Comparison of ENCODE assay signal across 12 cellular contexts in genomic region chr3:27758083-27758482, GRCh38. TPM values are rescaled to one million over a fixed set of nuclear protein-coding genes. Genes with fewer than 3 reads are reported as not detected.
DNase-seq lines count a peak whose midpoint lies in the region; ATAC-seq, FAIRE-seq and TF ChIP-seq lines count a peak whose summit lies in the region.
"Had no signal": no experiment of that assay in that cellular context is flagged by ENCODE, and none has a peak within 500 bp of the region (broad histone marks: within the 10 kb centered on the region; RNA-seq: fewer than 3 reads in every experiment).

No MANE protein-coding gene starts in this region.

- peak overlapping the region; percentile 25; the same call in 1 of the 3 replicates for H3K4me2 ChIP-seq in A549
- H3K4me2 ChIP-seq in GM23248 (ENCODE audit: unreplicated experiment) = no peak overlapping the region

- DNase-seq in A549 (ENCODE audit: low read depth in 1 of 2, low spot score in 1 of 2) = peak; percentile 48 to 62
- DNase-seq in GM23248 = peak; percentile 92
- peak; percentile 28 to 39 for DNase-seq in activated T-cell treated with anti-CD3 and anti-CD28 coated beads, Interleukin-2, amount 50 U/mL, for 48 hours
- peak; percentile 34 for DNase-seq in hepatic stellate cell (ENCODE audit: low spot score)
- no peak for DNase-seq in spleen
- DNase-seq in HEK293T (ENCODE audit: extremely low spot score) = no peak
- DNase-seq: activated CD4-positive, alpha-beta T cell treated with anti-CD3 and anti-CD28 coated beads, Interleukin-2, amount 50 U/mL, for 4 hours; DMS79 treated with DMSO at 0.1 percent for 48 hours; Karpas-422 had no signal

- no peaks in the 10 kb centered on the region for H4K20me1 ChIP-seq in GM23248 (ENCODE audit: insufficient read depth)

- TF ChIP-seq POLR2A in A549 (IDR thresholded peaks at IDR 0.05; ENCODE audit: low read length) (no peak), spleen (IDR thresholded peaks at IDR 0.05) (no peak)

- H3K9ac ChIP-seq in GM23248 = no peak overlapping the region

- no peaks in the 10 kb centered on the region for H3K79me2 ChIP-seq in GM23248 (ENCODE audit: insufficient read depth)

- in situ Hi-C loops in GM23248 (cut with MboI) = no loop called here

- POLR2A ChIA-PET in A549 (lab: Yijun Ruan, JAX) = no interaction called here
- POLR2A ChIA-PET in HEK293T (lab: Yijun Ruan, JAX) = no interaction called here

- TF ChIP-seq CTCF in A549 (IDR thresholded peaks at IDR 0.05) (0 out of 3 replicates have a peak, but pooled peaks have one; percentile 9), spleen (IDR thresholded peaks at IDR 0.05 in 8 of 11, conservative IDR thresholded peaks at IDR 0.05 in 3 of 11) (no peak)

- intact Hi-C loops in spleen (cut with DNase I; ENCODE audit: low total_unique reads) = no loop called here

- H3K9me3 ChIP-seq in A549 (no peaks in the 10 kb centered on the region), GM23248 (ENCODE audit: low read depth) (no peaks in the 10 kb centered on the region), spleen (no peaks in the 10 kb centered on the region)
- H3K9me3 ChIP-seq: tibial artery had no signal

- H3K9me2 ChIP-seq in GM23248 (ENCODE audit: insufficient read depth) = no peaks in the 10 kb centered on the region

- peaks cover 14% of the 10 kb centered on the region; the same call in 1 of the 2 replicates for H3F3A ChIP-seq in GM23248 (ENCODE audit: insufficient read depth)

- no peak overlapping the region for H3K4me3 ChIP-seq in A549
- H3K4me3 ChIP-seq in GM23248 = no peak overlapping the region
- H3K4me3 ChIP-seq in spleen = no peak overlapping the region
- H3K4me3 ChIP-seq: tibial artery had no signal

- ATAC-seq in A549 = peak; percentile 94 to 98
- ATAC-seq in HG03039 (IDR thresholded peaks at IDR 0.05; ENCODE audit: unreplicated experiment) = no peak
- ATAC-seq in HG02938 (IDR thresholded peaks at IDR 0.05; ENCODE audit: unreplicated experiment) = no peak

- H3K36me3 ChIP-seq in GM23248 (ENCODE audit: low read depth) (no peaks in the 10 kb centered on the region), spleen (no peaks in the 10 kb centered on the region)
- H3K36me3 ChIP-seq: tibial artery had no signal

- 0 out of 2 replicates have a peak overlapping the region, but pooled peaks have one; percentile 5 for H2AFZ ChIP-seq in GM23248

- H3K27ac ChIP-seq in A549 (peak overlapping the region in 1 of 2 experiments; percentile 49; a peak in 2 of 6 replicates), GM23248 (peak overlapping the region; percentile 40), spleen (no peak overlapping the region)
- H3K27ac ChIP-seq: tibial artery had no signal

- TF ChIP-seq EP300 in A549 (IDR thresholded peaks at IDR 0.05) = no peak

- FAIRE-seq in A549 (lab: Jason Lieb, UNC) = no peak

- 50% methylated on average over 1 of the region's 1 CpG for WGBS in A549 (ENCODE audit: missing lambda C conversion rate)
- WGBS in GM23248 (ENCODE audit: low coverage in 1 of 2, low lambda C conversion rate in 2 of 2, missing lambda C conversion rate in 2 of 2), 2 experiments = 0 to 5% methylated on average over 1 of the region's 1 CpG
- WGBS in spleen, 5 donors = 80 to 97% (median 86%) methylated on average over 1 of the region's 1 CpG

- H3K27me3 ChIP-seq in GM23248 (replicated peaks; ENCODE audit: insufficient read depth) (no peaks in the 10 kb centered on the region), spleen (replicated peaks in 1 of 7) (no peaks in the 10 kb centered on the region)
- H3K27me3 ChIP-seq: tibial artery had no signal

- TF ChIP-seq RAD21 in A549 (conservative IDR thresholded peaks at IDR 0.05 in 1 of 2, IDR thresholded peaks at IDR 0.05 in 1 of 2) = 0 out of 5 replicates have a peak, but pooled peaks of 1 of the 2 experiments have one; percentile 23

- H3K4me1 ChIP-seq in A549 (peaks cover 20% of the 10 kb centered on the region; the same call in 2 of the 3 replicates), GM23248 (ENCODE audit: insufficient read depth) (peaks cover 17% of the 10 kb centered on the region), spleen (no peaks in the 10 kb centered on the region)
- H3K4me1 ChIP-seq: tibial artery had no signal

- CTCF ChIA-PET in A549 (lab: Yijun Ruan, JAX) (interaction anchor here (0.8 to 6.0 kb wide), 4 partner anchors 9 to 46 kb away, joined by 3 to 36 read pairs (median 8); partner anchors contain the start of gene EOMES), HEK293T (lab: Yijun Ruan, JAX) (interaction anchor here (0.6 kb wide), 1 partner anchor 36 kb away, joined by 3 read pairs; the partner anchor contains the start of gene EOMES)

TF ChIP-seq in A549, 52 proteins besides CTCF, POLR2A, EP300 and RAD21:
- TF ChIP-seq PHF8 (IDR thresholded peaks at IDR 0.05; ENCODE audit: borderline replicate concordance, low read depth) (no peak), JUNB (IDR thresholded peaks at IDR 0.05) (peak; percentile 50), USF2 (IDR thresholded peaks at IDR 0.05) (no peak), JUN (IDR thresholded peaks at IDR 0.05) (peak in 1 of 2 experiments; percentile 43; a peak in 1 of 5 replicates), CEBPB (IDR thresholded peaks at IDR 0.05) (peak; percentile 71 to 75), FOSL2 (IDR thresholded peaks at IDR 0.05) (peak; percentile 47), FOSL2 (CRISPR knock-in tag; IDR thresholded peaks at IDR 0.05) (peak; percentile 78)

TF ChIP-seq in HEK293T, 16 proteins besides CTCF, POLR2A, EP300 and RAD21:
- TF ChIP-seq SUZ12 (IDR thresholded peaks at IDR 0.05) = no peak
- no peak for TF ChIP-seq FOXA1 (IDR thresholded peaks at IDR 0.05)
- no peak for TF ChIP-seq LEF1 (IDR thresholded peaks at IDR 0.05; ENCODE audit: borderline replicate concordance)
- no peak for TF ChIP-seq TARDBP (IDR thresholded peaks at IDR 0.05)
- TF ChIP-seq ZNF384 (IDR thresholded peaks at IDR 0.05) = no peak
- no peak for TF ChIP-seq FOXK2 (IDR thresholded peaks at IDR 0.05)
- no peak for TF ChIP-seq FOXM1 (IDR thresholded peaks at IDR 0.05; ENCODE audit: borderline replicate concordance)
- no peak for TF ChIP-seq HDGF (IDR thresholded peaks at IDR 0.05; ENCODE audit: borderline replicate concordance)
- TF ChIP-seq BHLHE40 (IDR thresholded peaks at IDR 0.05; ENCODE audit: borderline replicate concordance) = no peak
- TF ChIP-seq NFRKB (IDR thresholded peaks at IDR 0.05) = no peak
- no peak for TF ChIP-seq ELF4 (IDR thresholded peaks at IDR 0.05)
- no peak for TF ChIP-seq L3MBTL2 (conservative IDR thresholded peaks at IDR 0.05)
- TF ChIP-seq ARNT (IDR thresholded peaks at IDR 0.05) = no peak
- TF ChIP-seq SP1 (IDR thresholded peaks at IDR 0.05) = no peak
- TF ChIP-seq PKNOX1 (IDR thresholded peaks at IDR 0.05) = no peak

RNA-seq across cellular contexts. Expression of gene EOMES, which starts 36.0 kb away (rescaled TPM):
- polyA plus RNA-seq in A549 (2011; rRNA removed) (1.2 and 1.6 TPM in 2 replicates), A549 (2017; fragmentation: RNase III; extraction: RNeasy Plus Mini Kit Qiagen cat#74134 plus additional on column Dnase treatment) (0.74 to 1.0 TPM (median 0.84 TPM) in 3 replicates), GM23248 (2016; fragmentation: Nextera tagmentation; extraction: Ambion mirVana) (not detected in 2 replicates), spleen (1 to 10 TPM; 1.1 to 2.3 (median 1.3) TPM)
- polyA plus RNA-seq in A549 (2012; cell fraction: cytosol; rRNA removed) = 0.57 and 0.74 TPM in 2 replicates
- 0.72 and 0.87 TPM in 2 replicates for polyA plus RNA-seq in A549 (2012; cell fraction: nucleus; rRNA removed)
- 0.83 and 1.7 TPM in 2 replicates for polyA minus RNA-seq in A549 (2011; rRNA and poly(A)+ RNA removed)
- total RNA-seq in GM23248 (2014; rRNA removed; shearing (Covaris generic)) = 0.11 TPM in 1 of 2 replicates, not detected in the other
- total RNA-seq in spleen = 10 to 100 TPM in 6 of 7 donors, 1 to 10 TPM in 1; 7.7 to 17.2 (median 14.6) TPM

Comparison
In these comparisons a context has a peak if more than half of its experiments do, and no peak if none do; other contexts are left out.
1. ATAC-seq: peak in A549 (2 of 2); none in HG03039 (single experiment) and HG02938 (single experiment).
2. DNase-seq: peak in A549 (2 of 2), GM23248 (single experiment), activated T-cell treated with anti-CD3 and anti-CD28 coated beads, Interleukin-2, amount 50 U/mL, for 48 hours (2 of 2) and hepatic stellate cell (single experiment); none in spleen (single experiment) and HEK293T (single experiment).